In genomic region chr22:34410111-34410510, GRCh38 we compare ENCODE assay signal across 7 cellular contexts.
"Had no signal": no experiment of that assay in that cellular context is flagged by ENCODE, and none has a peak within 500 bp of the region (broad histone marks: within the 10 kb centered on the region; RNA-seq: fewer than 3 reads in every experiment).

No MANE protein-coding gene starts in this region.

- FAIRE-seq: HepG2, HTR-8/SVneo, K562 had no signal

- H3K27ac ChIP-seq: HL-60 had no signal

- ATAC-seq: HepG2, K562 had no signal

- H3K4me3 ChIP-seq: K562 had no signal

- DNase-seq: IMR-90, KBM-7, KG1 had no signal
